Comparison of ENCODE assay signal across 9 cellular contexts in genomic region chr9:21314152-21314551, GRCh38. TPM values are rescaled to one million over a fixed set of nuclear protein-coding genes. Genes with fewer than 3 reads are reported as not detected.
"Had no signal": no experiment of that assay in that cellular context is flagged by ENCODE, and none has a peak within 500 bp of the region (broad histone marks: within the 10 kb centered on the region; RNA-seq: fewer than 3 reads in every experiment).

No MANE protein-coding gene starts in this region.

- DNase-seq: KBM-7, KG1 had no signal

- H3K9ac ChIP-seq: KMS-11 had no signal

- H3K4me2 ChIP-seq: KMS-11 had no signal

- H3K4me1 Mint-ChIP-seq: IgD-negative memory B cell had no signal

- ATAC-seq: HepG2, K562 had no signal

- H3K4me3 Mint-ChIP-seq: IgD-negative memory B cell had no signal

- H3K9me3 Mint-ChIP-seq: IgD-negative memory B cell had no signal

- H3K4me3 ChIP-seq: K562 had no signal

- H3K36me3 Mint-ChIP-seq: IgD-negative memory B cell had no signal

- H3K27ac Mint-ChIP-seq: IgD-negative memory B cell had no signal

- H3K27ac ChIP-seq: HL-60, KMS-11 had no signal

RNA-seq across cellular contexts. Expression of gene IFNA5, which starts 9.0 kb away (rescaled TPM):
- total RNA-seq: HepG2, HT-29, HT1080, K562 had no signal
- polyA plus RNA-seq: HepG2, IgD-negative memory B cell, K562 had no signal

RNA-seq across cellular contexts. Expression of gene KLHL9, which starts 21.1 kb away (rescaled TPM):
- polyA plus RNA-seq: K562 had no signal

RNA-seq across cellular contexts. Expression of gene IFNA6, which starts 36.5 kb away (rescaled TPM):
- total RNA-seq: HepG2, HT-29, HT1080, K562 had no signal
- polyA plus RNA-seq: HepG2, IgD-negative memory B cell, K562 had no signal

RNA-seq across cellular contexts. Expression of gene IFNA13, which starts 53.7 kb away (rescaled TPM):
- total RNA-seq: HepG2, HT-29, HT1080, K562 had no signal
- polyA plus RNA-seq: HepG2, IgD-negative memory B cell, K562 had no signal
